In the genomic region with DNA sequence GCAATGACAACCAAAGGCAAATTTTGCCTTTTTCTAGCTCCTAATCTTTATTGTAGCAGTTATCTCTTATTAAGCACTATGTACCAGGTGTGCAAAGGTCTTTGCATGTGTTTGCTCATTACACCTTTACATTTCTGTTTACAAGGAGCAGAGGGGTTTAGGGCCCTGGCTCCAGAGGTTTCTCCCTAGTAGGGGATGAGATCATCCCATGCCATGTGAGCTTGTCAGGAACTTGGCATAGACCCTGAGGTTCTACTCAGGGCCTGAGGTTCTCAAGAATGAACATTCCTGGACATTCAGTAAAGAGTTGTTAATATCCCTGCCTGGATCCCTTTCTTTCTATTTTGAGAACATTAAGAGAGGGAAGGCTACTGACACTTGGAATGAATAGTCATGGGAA, we compare ENCODE assay signal across 1 cellular context.
TF ChIP-seq lines count a peak whose summit lies in the region.

No MANE protein-coding gene starts in this region.

TF ChIP-seq in IMR-90, 13 proteins besides CTCF, POLR2A, EP300 and RAD21:
- no peak for TF ChIP-seq MXI1 (IDR thresholded peaks at IDR 0.05; ENCODE audit: borderline replicate concordance, low read depth, low read length)
- TF ChIP-seq RFX5 (IDR thresholded peaks at IDR 0.05; ENCODE audit: low read depth, low read length): no peak
- no peak for TF ChIP-seq MAZ (IDR thresholded peaks at IDR 0.05; ENCODE audit: borderline replicate concordance, low read depth, low read length)
- no peak for TF ChIP-seq SMC3 (IDR thresholded peaks at IDR 0.05; ENCODE audit: low read depth, low read length)
- no peak for TF ChIP-seq BHLHE40 (IDR thresholded peaks at IDR 0.05; ENCODE audit: low read depth, low read length)
- TF ChIP-seq, protein P1, sequence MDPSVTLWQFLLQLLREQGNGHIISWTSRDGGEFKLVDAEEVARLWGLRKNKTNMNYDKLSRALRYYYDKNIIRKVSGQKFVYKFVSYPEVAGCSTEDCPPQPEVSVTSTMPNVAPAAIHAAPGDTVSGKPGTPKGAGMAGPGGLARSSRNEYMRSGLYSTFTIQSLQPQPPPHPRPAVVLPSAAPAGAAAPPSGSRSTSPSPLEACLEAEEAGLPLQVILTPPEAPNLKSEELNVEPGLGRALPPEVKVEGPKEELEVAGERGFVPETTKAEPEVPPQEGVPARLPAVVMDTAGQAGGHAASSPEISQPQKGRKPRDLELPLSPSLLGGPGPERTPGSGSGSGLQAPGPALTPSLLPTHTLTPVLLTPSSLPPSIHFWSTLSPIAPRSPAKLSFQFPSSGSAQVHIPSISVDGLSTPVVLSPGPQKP (IDR thresholded peaks at IDR 0.05; ENCODE audit: borderline replicate concordance, low read depth, low read length): no peak
- no peak for TF ChIP-seq CHD1 (IDR thresholded peaks at IDR 0.05; ENCODE audit: low read depth, low read length)
- no peak for TF ChIP-seq RCOR1 (IDR thresholded peaks at IDR 0.05; ENCODE audit: insufficient replicate concordance, low read length)
- TF ChIP-seq, protein P2, sequence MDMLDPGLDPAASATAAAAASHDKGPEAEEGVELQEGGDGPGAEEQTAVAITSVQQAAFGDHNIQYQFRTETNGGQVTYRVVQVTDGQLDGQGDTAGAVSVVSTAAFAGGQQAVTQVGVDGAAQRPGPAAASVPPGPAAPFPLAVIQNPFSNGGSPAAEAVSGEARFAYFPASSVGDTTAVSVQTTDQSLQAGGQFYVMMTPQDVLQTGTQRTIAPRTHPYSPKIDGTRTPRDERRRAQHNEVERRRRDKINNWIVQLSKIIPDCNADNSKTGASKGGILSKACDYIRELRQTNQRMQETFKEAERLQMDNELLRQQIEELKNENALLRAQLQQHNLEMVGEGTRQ (IDR thresholded peaks at IDR 0.05; ENCODE audit: low read depth, low read length): no peak
- no peak for TF ChIP-seq FOS (IDR thresholded peaks at IDR 0.05; ENCODE audit: low read depth, low read length)
- no peak for TF ChIP-seq MAFK (IDR thresholded peaks at IDR 0.05; ENCODE audit: low read depth, low read length)
- TF ChIP-seq NFE2L2 (IDR thresholded peaks at IDR 0.05; ENCODE audit: low read depth, low read length): no peak
- no peak for TF ChIP-seq CEBPB (IDR thresholded peaks at IDR 0.05; ENCODE audit: low read depth, low read length)
